Comparison of ENCODE assay signal across 11 cellular contexts in the genomic region with DNA sequence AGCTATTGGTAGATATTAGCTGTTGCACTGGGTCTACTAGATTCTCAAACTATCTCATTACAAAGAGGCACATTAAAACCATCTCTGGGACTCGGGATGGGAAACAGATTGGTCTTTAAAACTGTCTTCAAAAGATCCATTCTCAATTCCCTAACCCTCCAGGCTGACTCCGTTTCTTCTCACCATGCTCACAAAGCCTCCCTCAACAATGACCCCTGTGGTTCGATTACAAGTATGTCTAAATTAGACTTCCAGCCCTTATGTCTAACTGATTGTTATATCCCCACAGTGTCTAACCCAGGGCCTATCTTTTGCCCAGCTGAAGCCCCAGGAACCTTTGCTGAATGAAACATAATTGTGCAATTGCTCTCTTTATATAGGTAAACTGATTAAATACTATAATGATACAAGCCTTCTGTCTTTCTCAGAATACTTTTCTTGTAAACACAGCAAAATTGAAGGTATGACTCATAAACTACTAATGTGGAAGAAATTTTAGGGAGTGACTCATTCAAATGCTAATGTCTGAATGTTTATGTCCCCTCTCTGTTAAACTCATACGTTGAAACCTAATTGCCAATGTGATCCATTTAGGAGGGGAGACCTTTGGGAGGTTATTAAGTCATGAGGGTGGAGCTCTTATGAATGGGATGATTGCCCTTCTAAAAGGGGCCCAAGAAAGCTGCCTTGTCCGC.
DNase-seq lines count a peak whose midpoint lies in the region; ATAC-seq and TF ChIP-seq lines count a peak whose summit lies in the region.
"Had no signal": no experiment of that assay in that cellular context is flagged by ENCODE, and none has a peak within 500 bp of the region (broad histone marks: within the 10 kb centered on the region; RNA-seq: fewer than 3 reads in every experiment).

No MANE protein-coding gene starts in this region.

- H3K27me3 Mint-ChIP-seq in endodermal cell (ENCODE audit: insufficient read depth) (no peaks in the 10 kb centered on the region), osteocyte (ENCODE audit: unreplicated experiment) (no peaks in the 10 kb centered on the region), Calu3 (ENCODE audit: unreplicated experiment) (peaks cover 14% of the 10 kb centered on the region)
- no peaks in the 10 kb centered on the region for H3K27me3 Mint-ChIP-seq in activated CD8-positive, alpha-beta memory T cell treated with anti-CD3 and anti-CD28 coated beads, Interleukin-2, amount 10 ng/mL, durations not matched to agents 7 days and 5 days

- no peaks in the 10 kb centered on the region for H3K9me3 ChIP-seq in endodermal cell (ENCODE audit: control insufficient read depth, low read length)
- H3K9me3 ChIP-seq: colonic mucosa, spleen had no signal

- peak overlapping the region; percentile 4 for H3K27ac ChIP-seq in endodermal cell (ENCODE audit: low read depth, low read length)
- H3K27ac ChIP-seq: colonic mucosa, spleen had no signal

- H3K27ac Mint-ChIP-seq in endodermal cell, result no peak overlapping the region
- H3K27ac Mint-ChIP-seq in osteocyte (ENCODE audit: unreplicated experiment), result peak overlapping the region; percentile 85
- no peak overlapping the region for H3K27ac Mint-ChIP-seq in Calu3 (ENCODE audit: unreplicated experiment)
- no peak overlapping the region for H3K27ac Mint-ChIP-seq in activated CD8-positive, alpha-beta memory T cell treated with anti-CD3 and anti-CD28 coated beads, Interleukin-2, amount 10 ng/mL, durations not matched to agents 7 days and 5 days
- H3K27ac Mint-ChIP-seq: activated T-helper 1 cell treated with anti-CD3 and anti-CD28 coated beads, Interleukin-12 subunit alpha, Interleukin-12 subunit beta, Interleukin-2, Interleukin-4 antibody, amounts not matched to agents 30 ng/mL and 10 ng/mL and 1 ng/mL, durations not matched to agents 14 hours and 24 hours and 36 hours had no signal

- intact Hi-C loops in Calu3 (cut with micrococcal nuclease; ENCODE audit: unreplicated experiment), result no loop called here

- no peaks in the 10 kb centered on the region for H3K4me1 ChIP-seq in endodermal cell (ENCODE audit: control insufficient read depth, insufficient read depth, low read length)
- H3K4me1 ChIP-seq: colonic mucosa, spleen had no signal

- no peaks in the 10 kb centered on the region for H3K36me3 ChIP-seq in endodermal cell (ENCODE audit: control insufficient read depth, insufficient read depth, low read length)
- H3K36me3 ChIP-seq: colonic mucosa, spleen had no signal

- H3K4me1 Mint-ChIP-seq in endodermal cell (peaks cover 5% of the 10 kb centered on the region), osteocyte (ENCODE audit: unreplicated experiment) (peaks cover 24% of the 10 kb centered on the region), Calu3 (ENCODE audit: low read depth, unreplicated experiment) (no peaks in the 10 kb centered on the region)
- no peaks in the 10 kb centered on the region for H3K4me1 Mint-ChIP-seq in activated CD8-positive, alpha-beta memory T cell treated with anti-CD3 and anti-CD28 coated beads, Interleukin-2, amount 10 ng/mL, durations not matched to agents 7 days and 5 days

- H3K9ac ChIP-seq in endodermal cell (ENCODE audit: extremely low read depth, low read length, poor library complexity, severe bottlenecking), result no peak overlapping the region

- no peak overlapping the region for H3K4me3 Mint-ChIP-seq in endodermal cell
- H3K4me3 Mint-ChIP-seq in osteocyte (ENCODE audit: unreplicated experiment), result no peak overlapping the region
- H3K4me3 Mint-ChIP-seq in Calu3 (ENCODE audit: low read depth, unreplicated experiment), result no peak overlapping the region
- H3K4me3 Mint-ChIP-seq in activated CD8-positive, alpha-beta memory T cell treated with anti-CD3 and anti-CD28 coated beads, Interleukin-2, amount 10 ng/mL, durations not matched to agents 7 days and 5 days, result no peak overlapping the region
- H3K4me3 Mint-ChIP-seq: activated T-helper 1 cell treated with anti-CD3 and anti-CD28 coated beads, Interleukin-12 subunit alpha, Interleukin-12 subunit beta, Interleukin-2, Interleukin-4 antibody, amounts not matched to agents 30 ng/mL and 10 ng/mL and 1 ng/mL, durations not matched to agents 14 hours and 24 hours and 36 hours had no signal

- DNase-seq in GM04503 (ENCODE audit: low read depth), result peak; percentile 51
- DNase-seq in endodermal cell, result no peak
- no peak for DNase-seq in osteocyte (ENCODE audit: extremely low spot score, unreplicated experiment)
- DNase-seq in Calu3, result no peak
- DNase-seq in activated CD8-positive, alpha-beta memory T cell treated with anti-CD3 and anti-CD28 coated beads, Interleukin-2, amount 10 ng/mL, durations not matched to agents 7 days and 5 days, result no peak
- DNase-seq: colonic mucosa, spleen had no signal

- CTCF ChIA-PET in Calu3 (lab: Charles Lee), result no interaction called here
- CTCF ChIA-PET in activated CD8-positive, alpha-beta memory T cell treated with anti-CD3 and anti-CD28 coated beads, Interleukin-2, amount 10 ng/mL, durations not matched to agents 7 days and 5 days (lab: Charles Lee), result no interaction called here

- no peak overlapping the region for H3K4me3 ChIP-seq in endodermal cell (ENCODE audit: low read length)
- H3K4me3 ChIP-seq: colonic mucosa, spleen had no signal

- TF ChIP-seq CTCF in endodermal cell (conservative IDR thresholded peaks at IDR 0.05) (no peak), osteocyte (IDR thresholded peaks at IDR 0.05) (no peak), Calu3 (IDR thresholded peaks at IDR 0.05; ENCODE audit: unreplicated experiment) (no peak)

- WGBS in endodermal cell (ENCODE audit: insufficient coverage in 1 of 2, insufficient read length in 1 of 2), 2 experiments, result 86 to 90% methylated on average over 4 to 5 of the region's 5 CpGs

- no peaks in the 10 kb centered on the region for H3K27me3 ChIP-seq in endodermal cell (ENCODE audit: control insufficient read depth, insufficient read depth, low read length, poor library complexity, severe bottlenecking)
- H3K27me3 ChIP-seq: colonic mucosa, spleen had no signal

- H3K9me3 Mint-ChIP-seq in endodermal cell, result no peaks in the 10 kb centered on the region
- H3K9me3 Mint-ChIP-seq in osteocyte (ENCODE audit: unreplicated experiment), result no peaks in the 10 kb centered on the region
- H3K9me3 Mint-ChIP-seq in Calu3 (ENCODE audit: low read depth, unreplicated experiment), result peaks cover 16% of the 10 kb centered on the region
- no peaks in the 10 kb centered on the region for H3K9me3 Mint-ChIP-seq in activated CD8-positive, alpha-beta memory T cell treated with anti-CD3 and anti-CD28 coated beads, Interleukin-2, amount 10 ng/mL, durations not matched to agents 7 days and 5 days (ENCODE audit: low read depth)
- H3K9me3 Mint-ChIP-seq: activated T-helper 1 cell treated with anti-CD3 and anti-CD28 coated beads, Interleukin-12 subunit alpha, Interleukin-12 subunit beta, Interleukin-2, Interleukin-4 antibody, amounts not matched to agents 30 ng/mL and 10 ng/mL and 1 ng/mL, durations not matched to agents 14 hours and 24 hours and 36 hours had no signal

- ATAC-seq in GM21825 (IDR thresholded peaks at IDR 0.05; ENCODE audit: unreplicated experiment), result no peak
- ATAC-seq in activated CD8-positive, alpha-beta memory T cell treated with anti-CD3 and anti-CD28 coated beads, Interleukin-2, amount 10 ng/mL, durations not matched to agents 7 days and 5 days, result no peak
- no peak for ATAC-seq in GM21576 (IDR thresholded peaks at IDR 0.05; ENCODE audit: unreplicated experiment)

- no peaks in the 10 kb centered on the region for H3K36me3 Mint-ChIP-seq in endodermal cell (ENCODE audit: low read depth)
- H3K36me3 Mint-ChIP-seq in osteocyte (ENCODE audit: unreplicated experiment), result no peaks in the 10 kb centered on the region
- H3K36me3 Mint-ChIP-seq in Calu3 (ENCODE audit: insufficient read depth, unreplicated experiment), result no peaks in the 10 kb centered on the region
- no peaks in the 10 kb centered on the region for H3K36me3 Mint-ChIP-seq in activated CD8-positive, alpha-beta memory T cell treated with anti-CD3 and anti-CD28 coated beads, Interleukin-2, amount 10 ng/mL, durations not matched to agents 7 days and 5 days

- no TSS peak for BruUV-seq in Calu3 (replicated peaks; lab: Mats Ljungman, UMichigan)

TF ChIP-seq in PFSK-1, 5 proteins besides CTCF, POLR2A, EP300 and RAD21:
- TF ChIP-seq SIN3A (IDR thresholded peaks at IDR 0.05; ENCODE audit: borderline replicate concordance, insufficient read depth, low read length) (peak; percentile 73; the same call in 1 of the 2 replicates), FOXP2 (optimal IDR thresholded peaks at IDR 0.05; ENCODE audit: borderline replicate concordance, extremely low read depth, extremely low read length, insufficient read depth) (no peak), REST (IDR thresholded peaks at IDR 0.05; ENCODE audit: insufficient read depth in 1 of 2, low read depth in 2 of 2, low read length in 2 of 2) (no peak), TAF1 (IDR thresholded peaks at IDR 0.05; ENCODE audit: borderline replicate concordance, insufficient read depth, low read length) (no peak), POLR2AphosphoS5 (IDR thresholded peaks at IDR 0.05; ENCODE audit: low read depth, low read length) (peak; percentile 12; the same call in 1 of the 2 replicates)
